Comparison of ENCODE assay signal across 21 cellular contexts in the genomic region with DNA sequence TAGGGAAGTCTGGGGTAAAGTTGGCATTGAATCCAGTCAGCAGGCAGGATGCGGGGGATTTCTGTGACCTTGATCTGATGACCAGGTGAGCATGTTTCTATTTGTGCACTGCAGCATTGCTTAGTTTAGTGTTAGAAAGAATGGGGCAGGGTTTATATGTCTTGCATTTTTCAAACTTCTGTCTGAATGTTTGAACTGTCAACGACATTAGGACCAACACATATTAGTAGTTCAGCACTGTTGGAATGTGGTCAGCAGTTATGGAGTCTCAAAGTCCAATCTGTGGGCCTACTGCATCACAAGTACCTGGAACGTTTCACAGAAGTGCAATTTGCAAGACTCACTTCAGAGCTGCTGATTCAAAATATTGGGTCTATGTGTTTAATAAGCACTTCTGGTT.
"Had no signal": no experiment of that assay in that cellular context is flagged by ENCODE, and none has a peak within 500 bp of the region (broad histone marks: within the 10 kb centered on the region; RNA-seq: fewer than 3 reads in every experiment).

No MANE protein-coding gene starts in this region.

- H3K36me3 ChIP-seq: right lobe of liver, tibial artery, WERI-Rb-1 had no signal

- H3K4me3 ChIP-seq: body of pancreas, right lobe of liver, skin epidermis, tibial artery had no signal

- H3K9me3 ChIP-seq: body of pancreas, right lobe of liver, tibial artery had no signal

- ATAC-seq: activated CD8-positive, alpha-beta T cell treated with anti-CD3 and anti-CD28 coated beads, Interleukin-2, amount 10 ng/mL, durations not matched to agents 7 days and 5 days; activated naive CD8-positive, alpha-beta T cell treated with anti-CD3 and anti-CD28 coated beads, Interleukin-2, amount 50 U/mL, for 24 hours; body of pancreas; foreskin keratinocyte; stimulated activated effector memory CD8-positive, alpha-beta T cell treated with anti-CD3 and anti-CD28 coated beads, Interleukin-12 subunit alpha, Interleukin-12 subunit beta, amount 100 ng/mL, for 72 hours; stimulated activated naive CD8-positive, alpha-beta T cell treated with anti-CD3 and anti-CD28 coated beads, Interleukin-15, amount 100 ng/mL, for 72 hours had no signal

- H3K27ac ChIP-seq: body of pancreas, foreskin keratinocyte, parathyroid adenoma, right lobe of liver, skin epidermis, tibial artery, WERI-Rb-1 had no signal

- DNase-seq: activated CD4-positive, alpha-beta T cell treated with anti-CD3 and anti-CD28 coated beads, Interleukin-2, amount 50 U/mL, for 1 hour; activated CD4-positive, CD25-positive, alpha-beta regulatory T cell treated with anti-CD3 and anti-CD28 coated beads, Interleukin-2, amount 50 U/mL, for 72 hours; activated CD8-positive, alpha-beta T cell treated with anti-CD3 and anti-CD28 coated beads, Interleukin-2, amount 10 ng/mL, durations not matched to agents 7 days and 5 days; activated gamma-delta T cell; activated naive CD4-positive, alpha-beta T cell treated with anti-CD3 and anti-CD28 coated beads, Interleukin-2, amount 50 U/mL, for 16 hours; activated naive CD8-positive, alpha-beta T cell treated with anti-CD3 and anti-CD28 coated beads, Interleukin-2, amount 50 U/mL, for 24 hours; body of pancreas; effector CD8-positive, alpha-beta T cell; foreskin keratinocyte; kidney; mesenchymal stem cell; naive B cell; nucleus accumbens; right lobe of liver; stimulated activated CD4-positive, alpha-beta T cell treated with anti-CD3 and anti-CD28 coated beads, Interleukin-2, amount 100 ng/mL, for 24 hours; stimulated activated naive CD8-positive, alpha-beta T cell treated with anti-CD3 and anti-CD28 coated beads, Interleukin-15, amount 100 ng/mL, for 72 hours; tibial artery had no signal

- H3K27me3 ChIP-seq: body of pancreas, foreskin keratinocyte, right lobe of liver, tibial artery had no signal

- H3K4me1 ChIP-seq: body of pancreas, foreskin keratinocyte, parathyroid adenoma, right lobe of liver, tibial artery had no signal
